Comparison of ENCODE assay signal across 20 cellular contexts in genomic region chr2:205990104-205990503, GRCh38.
"Had no signal": no experiment of that assay in that cellular context is flagged by ENCODE, and none has a peak within 500 bp of the region (broad histone marks: within the 10 kb centered on the region; RNA-seq: fewer than 3 reads in every experiment).

No MANE protein-coding gene starts in this region.

- H3K27ac Mint-ChIP-seq: activated CD4-positive, alpha-beta memory T cell treated with anti-CD3 and anti-CD28 coated beads, Interleukin-2, amount 10 ng/mL, durations not matched to agents 7 days and 5 days; activated CD4-positive, alpha-beta T cell treated with anti-CD3 and anti-CD28 coated beads, Interleukin-2, amount 10 ng/mL, durations not matched to agents 24 days and 14 days; endodermal cell; mesothelial cell of epicardium; stimulated activated memory B cell treated with anti-CD40 and anti-IgM and Interleukin-4, amounts not matched to agents 10 μg/mL and 1 μg/mL and 100 μg/mL, for 72 hours had no signal

- H3K9me3 ChIP-seq: gastroesophageal sphincter, thoracic aorta had no signal

- H3K9me3 Mint-ChIP-seq: activated CD4-positive, alpha-beta memory T cell treated with anti-CD3 and anti-CD28 coated beads, Interleukin-2, amount 10 ng/mL, durations not matched to agents 7 days and 5 days; endodermal cell; stimulated activated memory B cell treated with anti-CD40 and anti-IgM and Interleukin-4, amounts not matched to agents 10 μg/mL and 1 μg/mL and 100 μg/mL, for 72 hours had no signal

- FAIRE-seq: bronchial epithelial cell, small intestine had no signal

- H3K27ac ChIP-seq: coronary artery, gastroesophageal sphincter, thoracic aorta had no signal

- H3K27me3 ChIP-seq: gastroesophageal sphincter had no signal

- H3K4me1 ChIP-seq: gastroesophageal sphincter had no signal

- H3K27me3 Mint-ChIP-seq: activated CD4-positive, alpha-beta memory T cell treated with anti-CD3 and anti-CD28 coated beads, Interleukin-2, amount 10 ng/mL, durations not matched to agents 7 days and 5 days; activated CD4-positive, alpha-beta T cell treated with anti-CD3 and anti-CD28 coated beads, Interleukin-2, amount 10 ng/mL, durations not matched to agents 24 days and 14 days; activated naive CD8-positive, alpha-beta T cell treated with anti-CD3 and anti-CD28 coated beads for 36 hours; stimulated activated memory B cell treated with anti-CD40 and anti-IgM and Interleukin-4, amounts not matched to agents 10 μg/mL and 1 μg/mL and 100 μg/mL, for 72 hours had no signal

- H3K4me3 Mint-ChIP-seq: activated CD4-positive, alpha-beta memory T cell treated with anti-CD3 and anti-CD28 coated beads, Interleukin-2, amount 10 ng/mL, durations not matched to agents 7 days and 5 days; activated CD4-positive, alpha-beta T cell treated with anti-CD3 and anti-CD28 coated beads, Interleukin-2, amount 10 ng/mL, durations not matched to agents 24 days and 14 days; activated naive CD8-positive, alpha-beta T cell treated with anti-CD3 and anti-CD28 coated beads for 36 hours; endodermal cell; mesothelial cell of epicardium; stimulated activated memory B cell treated with anti-CD40 and anti-IgM and Interleukin-4, amounts not matched to agents 10 μg/mL and 1 μg/mL and 100 μg/mL, for 72 hours had no signal

- H3K4me3 ChIP-seq: coronary artery, gastroesophageal sphincter, lung, thoracic aorta had no signal

- ATAC-seq: activated CD4-positive, CD25-positive, alpha-beta regulatory T cell treated with anti-CD3 and anti-CD28 coated beads, Interleukin-2, amount 50 U/mL, for 24 hours; gastroesophageal sphincter; sciatic nerve; stimulated activated memory B cell treated with anti-CD40 and anti-IgM and Interleukin-4, amounts not matched to agents 10 μg/mL and 1 μg/mL and 100 μg/mL, for 72 hours had no signal

- DNase-seq: activated CD4-positive, alpha-beta memory T cell treated with anti-CD3 and anti-CD28 coated beads, Interleukin-2, amount 10 ng/mL, durations not matched to agents 7 days and 5 days; activated CD4-positive, alpha-beta T cell treated with anti-CD3 and anti-CD28 coated beads, Interleukin-2, amount 10 ng/mL, durations not matched to agents 24 days and 14 days; activated gamma-delta T cell treated with Interleukin-2 at 50 U/mL for 16 hours; activated naive CD8-positive, alpha-beta T cell treated with anti-CD3 and anti-CD28 coated beads for 36 hours; amniotic stem cell; endodermal cell; head of caudate nucleus; islet precursor cell; nucleus accumbens; small intestine; T-helper 2 cell had no signal

- H3K4me1 Mint-ChIP-seq: activated CD4-positive, alpha-beta memory T cell treated with anti-CD3 and anti-CD28 coated beads, Interleukin-2, amount 10 ng/mL, durations not matched to agents 7 days and 5 days; activated CD4-positive, alpha-beta T cell treated with anti-CD3 and anti-CD28 coated beads, Interleukin-2, amount 10 ng/mL, durations not matched to agents 24 days and 14 days; activated naive CD8-positive, alpha-beta T cell treated with anti-CD3 and anti-CD28 coated beads for 36 hours; stimulated activated memory B cell treated with anti-CD40 and anti-IgM and Interleukin-4, amounts not matched to agents 10 μg/mL and 1 μg/mL and 100 μg/mL, for 72 hours had no signal
